ENCODE assay signal across 23 cellular contexts in the genomic region with DNA sequence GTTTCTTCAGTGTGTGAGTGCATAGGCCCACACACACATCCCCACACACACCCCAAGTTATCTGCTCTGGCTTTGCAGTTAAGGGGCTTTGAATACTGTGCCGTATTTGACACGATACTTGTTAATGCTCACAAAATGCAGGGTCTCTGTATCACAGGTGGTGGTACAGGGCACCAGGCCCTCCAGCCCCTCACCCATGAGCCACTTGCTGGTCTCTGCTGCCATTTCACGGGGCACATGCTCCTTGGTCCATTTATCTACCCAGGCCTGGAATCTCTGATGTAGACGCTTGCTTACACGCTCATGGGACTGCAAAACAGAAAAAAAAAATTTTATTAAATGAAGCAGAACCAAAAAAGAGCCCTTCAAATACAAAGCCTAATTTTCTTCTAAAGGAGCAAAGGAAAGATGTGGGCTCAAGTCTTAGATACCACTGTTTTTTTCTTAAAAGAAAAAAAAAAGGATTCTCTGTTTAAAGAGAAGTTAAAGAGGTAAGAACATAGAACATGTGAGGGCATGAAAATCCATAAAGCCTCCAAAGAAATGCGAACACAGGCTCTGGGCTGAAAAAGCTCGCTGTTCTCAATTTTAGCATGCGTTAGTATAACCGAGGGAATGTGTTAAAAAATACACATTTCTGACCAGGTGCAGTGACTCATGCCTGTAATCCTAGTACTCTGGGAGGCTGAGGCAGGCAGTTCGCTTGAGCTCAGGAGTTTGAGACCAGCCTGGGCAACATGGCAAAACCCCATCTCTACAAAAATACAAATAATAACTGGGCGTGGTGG.
"Had no signal": no experiment of that assay in that cellular context is flagged by ENCODE, and none has a peak within 500 bp of the region (broad histone marks: within the 10 kb centered on the region; RNA-seq: fewer than 3 reads in every experiment).

No MANE protein-coding gene starts in this region.

- H3K9me3 ChIP-seq: colonic mucosa, sigmoid colon, thoracic aorta, upper lobe of right lung had no signal

- H3K4me2 ChIP-seq: smooth muscle cell had no signal

- H3K4me3 ChIP-seq: colonic mucosa, lung, sigmoid colon, smooth muscle cell, thoracic aorta, upper lobe of right lung had no signal

- ATAC-seq: left lobe of liver; naive thymus-derived CD8-positive, alpha-beta T cell; upper lobe of right lung had no signal

- DNase-seq: activated B cell treated with CpG ODN at 0.5 μM for 24 hours; activated CD4-positive, alpha-beta T cell treated with anti-CD3 and anti-CD28 coated beads for 4 hours; activated CD4-positive, alpha-beta T cell treated with anti-CD3 and anti-CD28 coated beads, Interleukin-2, amount 50 U/mL, for 48 hours; activated gamma-delta T cell; amygdala; colonic mucosa; foreskin fibroblast; naive thymus-derived CD8-positive, alpha-beta T cell; retina; sigmoid colon; stimulated activated CD4-positive, alpha-beta T cell treated with anti-CD3 and anti-CD28 coated beads, Interleukin-15, amount 100 ng/mL, for 24 hours; stimulated activated CD4-positive, alpha-beta T cell treated with anti-CD3 and anti-CD28 coated beads, Interleukin-2, amount 100 ng/mL, for 48 hours; stimulated activated CD8-positive, alpha-beta memory T cell treated with anti-CD3 and anti-CD28 coated beads, Interleukin-4, amount 100 ng/mL, for 48 hours; stimulated activated naive CD4-positive, alpha-beta T cell; T-helper 1 cell; T-helper 9 cell; upper lobe of right lung had no signal

- H3K27ac ChIP-seq: colonic mucosa, sigmoid colon, thoracic aorta, upper lobe of right lung had no signal

- H3K27ac Mint-ChIP-seq: activated B cell treated with CpG ODN at 0.5 μM for 24 hours; activated T-helper 1 cell treated with anti-CD3 and anti-CD28 coated beads, Interleukin-12 subunit alpha, Interleukin-12 subunit beta, Interleukin-2, Interleukin-4 antibody, amounts not matched to agents 30 ng/mL and 10 ng/mL and 1 ng/mL, durations not matched to agents 14 hours and 24 hours and 36 hours; progenitor cell of endocrine pancreas had no signal

- H3K27me3 Mint-ChIP-seq: activated B cell treated with CpG ODN at 0.5 μM for 24 hours; naive thymus-derived CD8-positive, alpha-beta T cell; progenitor cell of endocrine pancreas had no signal

- H3K9me3 Mint-ChIP-seq: activated B cell treated with CpG ODN at 0.5 μM for 24 hours; activated T-helper 1 cell treated with anti-CD3 and anti-CD28 coated beads, Interleukin-12 subunit alpha, Interleukin-12 subunit beta, Interleukin-2, Interleukin-4 antibody, amounts not matched to agents 30 ng/mL and 10 ng/mL and 1 ng/mL, durations not matched to agents 14 hours and 24 hours and 36 hours; naive thymus-derived CD8-positive, alpha-beta T cell had no signal

- H3K4me3 Mint-ChIP-seq: activated B cell treated with CpG ODN at 0.5 μM for 24 hours; activated T-helper 1 cell treated with anti-CD3 and anti-CD28 coated beads, Interleukin-12 subunit alpha, Interleukin-12 subunit beta, Interleukin-2, Interleukin-4 antibody, amounts not matched to agents 30 ng/mL and 10 ng/mL and 1 ng/mL, durations not matched to agents 14 hours and 24 hours and 36 hours; naive thymus-derived CD8-positive, alpha-beta T cell had no signal

- H3K27me3 ChIP-seq: colonic mucosa, sigmoid colon, upper lobe of right lung had no signal
